In the genomic region with DNA sequence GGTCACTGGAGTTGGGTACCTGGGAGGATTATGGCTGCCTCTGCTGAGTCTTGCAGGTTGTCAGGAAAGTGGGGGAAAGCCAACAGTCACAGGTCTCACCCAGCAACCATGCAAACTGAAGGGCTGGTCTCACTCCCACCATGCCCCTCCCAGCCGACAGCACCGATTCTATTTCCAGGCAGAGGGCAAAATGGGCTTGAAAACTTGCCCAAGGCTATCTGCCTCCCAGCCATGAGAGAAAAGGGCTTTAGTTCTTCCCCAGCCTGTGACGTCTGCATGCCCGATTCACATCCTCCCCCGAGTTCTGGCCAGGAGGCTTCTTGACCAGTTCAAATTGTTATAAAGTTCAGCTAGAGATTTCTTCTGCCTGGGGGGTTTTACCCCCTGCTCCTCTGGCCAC, we compare ENCODE assay signal across 11 cellular contexts. TPM values are rescaled to one million over a fixed set of nuclear protein-coding genes. Genes with fewer than 3 reads are reported as not detected.
"Had no signal": no experiment of that assay in that cellular context is flagged by ENCODE, and none has a peak within 500 bp of the region (broad histone marks: within the 10 kb centered on the region; RNA-seq: fewer than 3 reads in every experiment).

No MANE protein-coding gene starts in this region.

- H3K4me1 ChIP-seq: HAP-1 had no signal

- ATAC-seq: HCT116, HepG2 had no signal

- H3K4me3 ChIP-seq: HAP-1 had no signal

- H3K27ac Mint-ChIP-seq: HFFc6, IgD-negative memory B cell had no signal

- FAIRE-seq: HepG2 had no signal

- H3K27me3 Mint-ChIP-seq: IgD-negative memory B cell had no signal

- H3K27ac ChIP-seq: HL-60 had no signal

- H3K9me3 ChIP-seq: HAP-1 had no signal

- DNase-seq: GOT3, H7, HFFc6, KG1 had no signal

- H3K4me3 Mint-ChIP-seq: HFFc6 had no signal

- H3K36me3 ChIP-seq: HAP-1 had no signal

RNA-seq across cellular contexts. Expression of a gene that starts 42.4 kb away (rescaled TPM):
- total RNA-seq: H4, H7, HepG2, HFFc6, HT1080 had no signal
- polyA plus RNA-seq: HepG2, IgD-negative memory B cell had no signal

RNA-seq across cellular contexts. Expression of a gene that starts 52.2 kb away (rescaled TPM):
- total RNA-seq: H4, H7, HFFc6, HT1080 had no signal
- polyA plus RNA-seq: IgD-negative memory B cell had no signal
